ENCODE assay signal across 8 cellular contexts in genomic region chr17:42780816-42781638, GRCh38. TPM values are rescaled to one million over a fixed set of nuclear protein-coding genes. Genes with fewer than 3 reads are reported as not detected.
A peak's percentile ranks its signal among the peaks of the same experiment; 100 is the strongest.
DNase-seq lines count a peak whose midpoint lies in the region; ATAC-seq and TF ChIP-seq lines count a peak whose summit lies in the region.

No MANE protein-coding gene starts in this region.

- H3K4me1 ChIP-seq in testis, result no peaks in the 10 kb centered on the region

- H3K4me1 Mint-ChIP-seq in activated T-cell treated with anti-CD3 and anti-CD28 coated beads, Interleukin-2, amount 50 U/mL, for 24 hours (ENCODE audit: low read depth), result peaks cover 32% of the 10 kb centered on the region
- peaks cover 38% of the 10 kb centered on the region for H3K4me1 Mint-ChIP-seq in activated T-cell treated with anti-CD3 and anti-CD28 coated beads, Interleukin-2, amount 50 U/mL, for 72 hours (ENCODE audit: low read depth)

- no peaks in the 10 kb centered on the region for H3K9me3 Mint-ChIP-seq in activated T-cell treated with anti-CD3 and anti-CD28 coated beads, Interleukin-2, amount 50 U/mL, for 24 hours
- no peaks in the 10 kb centered on the region for H3K9me3 Mint-ChIP-seq in activated T-cell treated with anti-CD3 and anti-CD28 coated beads, Interleukin-2, amount 50 U/mL, for 72 hours

- H3K27me3 Mint-ChIP-seq in activated T-cell treated with anti-CD3 and anti-CD28 coated beads, Interleukin-2, amount 50 U/mL, for 24 hours, result peaks cover 58% of the 10 kb centered on the region
- peaks cover 44% of the 10 kb centered on the region for H3K27me3 Mint-ChIP-seq in activated T-cell treated with anti-CD3 and anti-CD28 coated beads, Interleukin-2, amount 50 U/mL, for 72 hours (ENCODE audit: low read depth)

- peak; percentile 38 for DNase-seq in activated T-cell treated with anti-CD3 and anti-CD28 coated beads, Interleukin-2, amount 50 U/mL, for 24 hours
- DNase-seq in activated T-cell treated with anti-CD3 and anti-CD28 coated beads, Interleukin-2, amount 50 U/mL, for 72 hours, result no peak
- DNase-seq in cardiac fibroblast (ENCODE audit: low read depth in 2 of 2) (peak in 1 of 2 donors; percentile 17), left colon (no peak), testis (no peak), glomerular visceral epithelial cell (ENCODE audit: extremely low spot score) (no peak), GM13976 (ENCODE audit: low spot score) (no peak)

- no peaks in the 10 kb centered on the region for H3K27me3 ChIP-seq in testis

- no peak for ATAC-seq in activated T-cell treated with anti-CD3 and anti-CD28 coated beads, Interleukin-2, amount 50 U/mL, for 72 hours (replicated peaks in 1 of 2)
- peak; percentile 22 for ATAC-seq in left colon
- ATAC-seq in HG02798 (IDR thresholded peaks at IDR 0.05; ENCODE audit: poor library complexity, unreplicated experiment), result no peak

- H3K4me3 ChIP-seq in cardiac fibroblast (replicated peaks in 1 of 2; ENCODE audit: low read depth in 2 of 2, low read length in 2 of 2) (peak overlapping the region; percentile 61 to 81), testis (peak overlapping the region; percentile 32 to 43)

- H3K4me3 Mint-ChIP-seq in activated T-cell treated with anti-CD3 and anti-CD28 coated beads, Interleukin-2, amount 50 U/mL, for 24 hours, result no peak overlapping the region
- H3K4me3 Mint-ChIP-seq in activated T-cell treated with anti-CD3 and anti-CD28 coated beads, Interleukin-2, amount 50 U/mL, for 72 hours, result no peak overlapping the region

- H3K27ac Mint-ChIP-seq in activated T-cell treated with anti-CD3 and anti-CD28 coated beads, Interleukin-2, amount 50 U/mL, for 24 hours, result no peak overlapping the region
- H3K27ac Mint-ChIP-seq in activated T-cell treated with anti-CD3 and anti-CD28 coated beads, Interleukin-2, amount 50 U/mL, for 72 hours, result no peak overlapping the region

- peaks cover 37% of the 10 kb centered on the region for H3K36me3 Mint-ChIP-seq in activated T-cell treated with anti-CD3 and anti-CD28 coated beads, Interleukin-2, amount 50 U/mL, for 24 hours (ENCODE audit: low read depth)
- H3K36me3 Mint-ChIP-seq in activated T-cell treated with anti-CD3 and anti-CD28 coated beads, Interleukin-2, amount 50 U/mL, for 72 hours (ENCODE audit: insufficient read depth in 2 of 2), result peaks cover 3% of the 10 kb centered on the region in 2 donors

- WGBS in testis, 2 donors, result 20 to 21% methylated on average over 31 to 45 of the region's 45 CpGs

- no peak for TF ChIP-seq POLR2A in testis (IDR thresholded peaks at IDR 0.05)

- no peak overlapping the region for H3K27ac ChIP-seq in testis

- no peaks in the 10 kb centered on the region for H3K9me3 ChIP-seq in testis

- no peak for TF ChIP-seq CTCF in cardiac fibroblast (IDR thresholded peaks at IDR 0.05; ENCODE audit: low read depth, low read length)
- TF ChIP-seq CTCF in testis (IDR thresholded peaks at IDR 0.05), result no peak
- TF ChIP-seq CTCF in GM13976 (IDR thresholded peaks at IDR 0.05; ENCODE audit: borderline replicate concordance, control extremely low read depth, extremely low read depth, insufficient read depth, missing control alignments), result no peak

- in situ Hi-C loops in GM13976 (cut with MboI; ENCODE audit: low sequenced_read_pairs, unreplicated experiment), result no loop called here

- intact Hi-C loops in left colon (cut with DNase I, micrococcal nuclease), result no loop called here
- intact Hi-C loops in testis (cut with DNase I; ENCODE audit: low total_unique reads), result no loop called here

- no peaks in the 10 kb centered on the region for H3K36me3 ChIP-seq in testis (ENCODE audit: low read depth, missing control alignments)

RNA-seq across cellular contexts. Expression of gene WNK4, which starts 0.6 kb away (rescaled TPM):
- 1 to 10 TPM; 1.0 to 1.1 TPM for total RNA-seq in activated T-cell treated with anti-CD3 and anti-CD28 coated beads, Interleukin-2, amount 50 U/mL, for 72 hours
- 10 to 100 TPM; 32.7 to 41.2 TPM for total RNA-seq in left colon
- 1 to 10 TPM; 1.4 to 2.3 TPM for total RNA-seq in testis
- 2.8 TPM for polyA plus RNA-seq in testis (ENCODE audit: insufficient read depth, low read depth, low replicate concordance)

RNA-seq across cellular contexts. Expression of gene VPS25, which starts 7.8 kb away (rescaled TPM):
- total RNA-seq in activated T-cell treated with anti-CD3 and anti-CD28 coated beads, Interleukin-2, amount 50 U/mL, for 72 hours, result 10 to 100 TPM; 64.4 to 71.6 TPM
- total RNA-seq in left colon, result 10 to 100 TPM; 81.5 to 83.6 TPM
- 10 to 100 TPM; 48.3 to 51.8 TPM for total RNA-seq in testis
- 64.1 TPM for polyA plus RNA-seq in testis (ENCODE audit: insufficient read depth, low read depth, low replicate concordance)

RNA-seq across cellular contexts. Expression of gene COA3, which starts 17.5 kb away (rescaled TPM):
- total RNA-seq in activated T-cell treated with anti-CD3 and anti-CD28 coated beads, Interleukin-2, amount 50 U/mL, for 72 hours, result 10 to 100 TPM; 21.9 to 23.9 TPM
- 100 to 1,000 TPM; 142 to 167 TPM for total RNA-seq in left colon
- total RNA-seq in testis, result 10 to 100 TPM; 43.0 to 49.2 TPM
- 52.7 TPM for polyA plus RNA-seq in testis (ENCODE audit: insufficient read depth, low read depth, low replicate concordance)

RNA-seq across cellular contexts. Expression of gene CNTD1, which starts 17.6 kb away (rescaled TPM):
- total RNA-seq in activated T-cell treated with anti-CD3 and anti-CD28 coated beads, Interleukin-2, amount 50 U/mL, for 72 hours, result under 1 TPM; 0.22 to 0.32 TPM
- total RNA-seq in left colon, result 1 to 10 TPM; 1.2 to 2.4 TPM
- 10 to 100 TPM; 21.2 to 49.1 TPM for total RNA-seq in testis
- polyA plus RNA-seq in testis (ENCODE audit: insufficient read depth, low read depth, low replicate concordance), result 114 TPM

RNA-seq across cellular contexts. Expression of gene RAMP2, which starts 20.0 kb away (rescaled TPM):
- total RNA-seq in activated T-cell treated with anti-CD3 and anti-CD28 coated beads, Interleukin-2, amount 50 U/mL, for 72 hours, result not detected
- 1 to 10 TPM; 5.0 to 7.7 TPM for total RNA-seq in left colon
- 10 to 100 TPM in 1 of 2 donors, 1 to 10 TPM in 1; 6.9 to 14.6 TPM for total RNA-seq in testis
- 38.2 TPM for polyA plus RNA-seq in testis (ENCODE audit: insufficient read depth, low read depth, low replicate concordance)

Comparison
In these comparisons a context has a peak if more than half of its experiments do, and no peak if none do; other contexts are left out.
1. RNA of gene WNK4, which starts 0.6 kb away (total RNA-seq): 32.7 to 41.2 TPM in left colon; 1.4 to 2.3 TPM in testis and 1.0 to 1.1 TPM in activated T-cell treated with anti-CD3 and anti-CD28 coated beads, Interleukin-2, amount 50 U/mL, for 72 hours; every median in the first group is over 10 times any median in the second.